In genomic region chr11:10076458-10077141, GRCh38 we compare ENCODE assay signal across 8 cellular contexts.
DNase-seq lines count a peak whose midpoint lies in the region; ATAC-seq and TF ChIP-seq lines count a peak whose summit lies in the region.

No MANE protein-coding gene starts in this region.

- H3K79me2 ChIP-seq in PC-9 (ENCODE audit: low read depth), result no peaks in the 10 kb centered on the region

- intact Hi-C loops in PC-9 (cut with micrococcal nuclease; ENCODE audit: unreplicated experiment), result no loop called here

- no peak overlapping the region for H3K4me2 ChIP-seq in PC-9

- no peaks in the 10 kb centered on the region for H4K20me1 ChIP-seq in PC-9 (ENCODE audit: insufficient read depth)

- H3K27me3 ChIP-seq in PC-9 (ENCODE audit: insufficient read depth, low read depth) (no peaks in the 10 kb centered on the region), brain microvascular endothelial cell (replicated peaks) (no peaks in the 10 kb centered on the region)

- no peak overlapping the region for H3K4me3 ChIP-seq in PC-9
- no peak overlapping the region for H3K4me3 ChIP-seq in brain microvascular endothelial cell (ENCODE audit: low read depth, low read length)

- peak; percentile 45 for DNase-seq in NCI-H82 (lab: John Stamatoyannopoulos, UW)
- no peak for DNase-seq in NCI-H82 treated with DMSO at 0.1 percent for 48 hours (lab: John Stamatoyannopoulos, UW; ENCODE audit: unreplicated experiment)
- DNase-seq in PC-9, result peak in 1 of 2 experiments; percentile 12
- peak; percentile 6 for DNase-seq in brain microvascular endothelial cell
- peak; percentile 39 to 44 for DNase-seq in lung microvascular endothelial cell (ENCODE audit: low read depth in 2 of 2)

- TF ChIP-seq CTCF in PC-9 (conservative IDR thresholded peaks at IDR 0.05), result peak; percentile 77
- peak; percentile 82 for TF ChIP-seq CTCF in brain microvascular endothelial cell (IDR thresholded peaks at IDR 0.05; ENCODE audit: low read depth, low read length, missing control alignments)

- H3K27ac ChIP-seq in PC-9 (no peak overlapping the region), brain microvascular endothelial cell (no peak overlapping the region)

- no peaks in the 10 kb centered on the region for H3K9me2 ChIP-seq in PC-9 (ENCODE audit: insufficient read depth)

- POLR2A ChIA-PET in PC-9 (lab: Charles Lee; ENCODE audit: unreplicated experiment), result no interaction called here

- in situ Hi-C loops in brain microvascular endothelial cell (cut with HindIII; ENCODE audit: low pct_ligation_motif_present, low sequenced_read_pairs), result no loop called here

- H3K36me3 ChIP-seq in PC-9 (ENCODE audit: low read depth) (no peaks in the 10 kb centered on the region), brain microvascular endothelial cell (replicated peaks) (no peaks in the 10 kb centered on the region)

- H2AFZ ChIP-seq in PC-9, result no peak overlapping the region

- no TSS peak for BruUV-seq in PC-9 (replicated peaks; lab: Mats Ljungman, UMichigan)

- CTCF ChIA-PET in PC-9 (lab: Charles Lee), result interaction anchor here (0.6 kb wide), 1 partner anchor 406 kb away, joined by 3 read pairs; no protein-coding TSS in a partner anchor

- H3F3A ChIP-seq in PC-9 (ENCODE audit: insufficient read depth, low read depth), result no peaks in the 10 kb centered on the region

- no peaks in the 10 kb centered on the region for H3K9me3 ChIP-seq in PC-9 (ENCODE audit: insufficient read depth, low read depth)

- ATAC-seq in HG02571 (IDR thresholded peaks at IDR 0.05; ENCODE audit: unreplicated experiment) (peak; percentile 58), GM21717 (IDR thresholded peaks at IDR 0.05; ENCODE audit: unreplicated experiment) (no peak), HG02981 (IDR thresholded peaks at IDR 0.05; ENCODE audit: unreplicated experiment) (no peak)

- H3K4me1 ChIP-seq in PC-9 (replicated peaks; ENCODE audit: insufficient read depth), result no peaks in the 10 kb centered on the region
